Comparison of ENCODE assay signal across 2 cellular contexts in the genomic region with DNA sequence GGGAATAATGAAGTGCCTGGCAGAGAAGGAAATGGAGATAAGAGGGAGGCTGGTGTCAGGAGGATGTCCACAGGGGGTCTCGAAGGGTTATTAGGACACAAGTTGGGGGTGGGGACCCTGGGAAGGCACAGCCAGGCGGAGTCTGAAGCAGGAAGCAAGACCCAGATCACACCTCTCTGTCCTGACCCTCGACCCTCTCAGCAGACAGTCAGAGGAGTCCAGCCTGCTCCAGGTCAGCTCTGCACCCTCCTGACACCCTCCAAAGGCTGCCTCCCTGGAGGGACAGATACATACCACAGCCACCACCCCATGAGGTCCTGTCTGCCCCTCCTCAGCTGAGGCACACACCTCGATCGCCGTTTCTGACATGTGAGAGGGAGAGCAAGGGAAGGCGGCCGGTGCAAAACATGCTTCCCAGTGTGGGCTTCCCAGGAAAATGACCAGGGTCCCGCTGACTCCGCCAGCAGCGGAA.
TF ChIP-seq lines count a peak whose summit lies in the region.

No MANE protein-coding gene starts in this region.

TF ChIP-seq in GM23338, 12 proteins besides CTCF, POLR2A, EP300 and RAD21:
- TF ChIP-seq EZH2 (IDR thresholded peaks at IDR 0.05; ENCODE audit: low read depth, unreplicated experiment) (no peak), JUNB (IDR thresholded peaks at IDR 0.05; ENCODE audit: unreplicated experiment) (no peak), STAT1 (IDR thresholded peaks at IDR 0.05; ENCODE audit: unreplicated experiment) (no peak)

TF ChIP-seq in H1, 55 proteins besides CTCF, POLR2A, EP300 and RAD21:
- TF ChIP-seq, protein P1, sequence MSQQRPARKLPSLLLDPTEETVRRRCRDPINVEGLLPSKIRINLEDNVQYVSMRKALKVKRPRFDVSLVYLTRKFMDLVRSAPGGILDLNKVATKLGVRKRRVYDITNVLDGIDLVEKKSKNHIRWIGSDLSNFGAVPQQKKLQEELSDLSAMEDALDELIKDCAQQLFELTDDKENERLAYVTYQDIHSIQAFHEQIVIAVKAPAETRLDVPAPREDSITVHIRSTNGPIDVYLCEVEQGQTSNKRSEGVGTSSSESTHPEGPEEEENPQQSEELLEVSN (IDR thresholded peaks at IDR 0.05), result no peak; the same call in 1 of the 2 replicates
- no peak for TF ChIP-seq GABPA (IDR thresholded peaks at IDR 0.05; ENCODE audit: borderline replicate concordance, insufficient read depth, low read length)
- TF ChIP-seq BACH1 (IDR thresholded peaks at IDR 0.05; ENCODE audit: low read length), result no peak
- no peak for TF ChIP-seq ZNF274 (IDR thresholded peaks at IDR 0.05; ENCODE audit: borderline replicate concordance, extremely low read depth, low read length)
- TF ChIP-seq, protein P2, sequence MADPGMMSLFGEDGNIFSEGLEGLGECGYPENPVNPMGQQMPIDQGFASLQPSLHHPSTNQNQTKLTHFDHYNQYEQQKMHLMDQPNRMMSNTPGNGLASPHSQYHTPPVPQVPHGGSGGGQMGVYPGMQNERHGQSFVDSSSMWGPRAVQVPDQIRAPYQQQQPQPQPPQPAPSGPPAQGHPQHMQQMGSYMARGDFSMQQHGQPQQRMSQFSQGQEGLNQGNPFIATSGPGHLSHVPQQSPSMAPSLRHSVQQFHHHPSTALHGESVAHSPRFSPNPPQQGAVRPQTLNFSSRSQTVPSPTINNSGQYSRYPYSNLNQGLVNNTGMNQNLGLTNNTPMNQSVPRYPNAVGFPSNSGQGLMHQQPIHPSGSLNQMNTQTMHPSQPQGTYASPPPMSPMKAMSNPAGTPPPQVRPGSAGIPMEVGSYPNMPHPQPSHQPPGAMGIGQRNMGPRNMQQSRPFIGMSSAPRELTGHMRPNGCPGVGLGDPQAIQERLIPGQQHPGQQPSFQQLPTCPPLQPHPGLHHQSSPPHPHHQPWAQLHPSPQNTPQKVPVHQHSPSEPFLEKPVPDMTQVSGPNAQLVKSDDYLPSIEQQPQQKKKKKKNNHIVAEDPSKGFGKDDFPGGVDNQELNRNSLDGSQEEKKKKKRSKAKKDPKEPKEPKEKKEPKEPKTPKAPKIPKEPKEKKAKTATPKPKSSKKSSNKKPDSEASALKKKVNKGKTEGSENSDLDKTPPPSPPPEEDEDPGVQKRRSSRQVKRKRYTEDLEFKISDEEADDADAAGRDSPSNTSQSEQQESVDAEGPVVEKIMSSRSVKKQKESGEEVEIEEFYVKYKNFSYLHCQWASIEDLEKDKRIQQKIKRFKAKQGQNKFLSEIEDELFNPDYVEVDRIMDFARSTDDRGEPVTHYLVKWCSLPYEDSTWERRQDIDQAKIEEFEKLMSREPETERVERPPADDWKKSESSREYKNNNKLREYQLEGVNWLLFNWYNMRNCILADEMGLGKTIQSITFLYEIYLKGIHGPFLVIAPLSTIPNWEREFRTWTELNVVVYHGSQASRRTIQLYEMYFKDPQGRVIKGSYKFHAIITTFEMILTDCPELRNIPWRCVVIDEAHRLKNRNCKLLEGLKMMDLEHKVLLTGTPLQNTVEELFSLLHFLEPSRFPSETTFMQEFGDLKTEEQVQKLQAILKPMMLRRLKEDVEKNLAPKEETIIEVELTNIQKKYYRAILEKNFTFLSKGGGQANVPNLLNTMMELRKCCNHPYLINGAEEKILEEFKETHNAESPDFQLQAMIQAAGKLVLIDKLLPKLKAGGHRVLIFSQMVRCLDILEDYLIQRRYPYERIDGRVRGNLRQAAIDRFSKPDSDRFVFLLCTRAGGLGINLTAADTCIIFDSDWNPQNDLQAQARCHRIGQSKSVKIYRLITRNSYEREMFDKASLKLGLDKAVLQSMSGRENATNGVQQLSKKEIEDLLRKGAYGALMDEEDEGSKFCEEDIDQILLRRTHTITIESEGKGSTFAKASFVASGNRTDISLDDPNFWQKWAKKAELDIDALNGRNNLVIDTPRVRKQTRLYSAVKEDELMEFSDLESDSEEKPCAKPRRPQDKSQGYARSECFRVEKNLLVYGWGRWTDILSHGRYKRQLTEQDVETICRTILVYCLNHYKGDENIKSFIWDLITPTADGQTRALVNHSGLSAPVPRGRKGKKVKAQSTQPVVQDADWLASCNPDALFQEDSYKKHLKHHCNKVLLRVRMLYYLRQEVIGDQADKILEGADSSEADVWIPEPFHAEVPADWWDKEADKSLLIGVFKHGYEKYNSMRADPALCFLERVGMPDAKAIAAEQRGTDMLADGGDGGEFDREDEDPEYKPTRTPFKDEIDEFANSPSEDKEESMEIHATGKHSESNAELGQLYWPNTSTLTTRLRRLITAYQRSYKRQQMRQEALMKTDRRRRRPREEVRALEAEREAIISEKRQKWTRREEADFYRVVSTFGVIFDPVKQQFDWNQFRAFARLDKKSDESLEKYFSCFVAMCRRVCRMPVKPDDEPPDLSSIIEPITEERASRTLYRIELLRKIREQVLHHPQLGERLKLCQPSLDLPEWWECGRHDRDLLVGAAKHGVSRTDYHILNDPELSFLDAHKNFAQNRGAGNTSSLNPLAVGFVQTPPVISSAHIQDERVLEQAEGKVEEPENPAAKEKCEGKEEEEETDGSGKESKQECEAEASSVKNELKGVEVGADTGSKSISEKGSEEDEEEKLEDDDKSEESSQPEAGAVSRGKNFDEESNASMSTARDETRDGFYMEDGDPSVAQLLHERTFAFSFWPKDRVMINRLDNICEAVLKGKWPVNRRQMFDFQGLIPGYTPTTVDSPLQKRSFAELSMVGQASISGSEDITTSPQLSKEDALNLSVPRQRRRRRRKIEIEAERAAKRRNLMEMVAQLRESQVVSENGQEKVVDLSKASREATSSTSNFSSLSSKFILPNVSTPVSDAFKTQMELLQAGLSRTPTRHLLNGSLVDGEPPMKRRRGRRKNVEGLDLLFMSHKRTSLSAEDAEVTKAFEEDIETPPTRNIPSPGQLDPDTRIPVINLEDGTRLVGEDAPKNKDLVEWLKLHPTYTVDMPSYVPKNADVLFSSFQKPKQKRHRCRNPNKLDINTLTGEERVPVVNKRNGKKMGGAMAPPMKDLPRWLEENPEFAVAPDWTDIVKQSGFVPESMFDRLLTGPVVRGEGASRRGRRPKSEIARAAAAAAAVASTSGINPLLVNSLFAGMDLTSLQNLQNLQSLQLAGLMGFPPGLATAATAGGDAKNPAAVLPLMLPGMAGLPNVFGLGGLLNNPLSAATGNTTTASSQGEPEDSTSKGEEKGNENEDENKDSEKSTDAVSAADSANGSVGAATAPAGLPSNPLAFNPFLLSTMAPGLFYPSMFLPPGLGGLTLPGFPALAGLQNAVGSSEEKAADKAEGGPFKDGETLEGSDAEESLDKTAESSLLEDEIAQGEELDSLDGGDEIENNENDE (IDR thresholded peaks at IDR 0.05; ENCODE audit: insufficient replicate concordance, low read length), result no peak
- no peak for TF ChIP-seq EZH2 (IDR thresholded peaks at IDR 0.05; ENCODE audit: low read depth, low read length, severe bottlenecking)
- TF ChIP-seq RBBP5 (IDR thresholded peaks at IDR 0.05; ENCODE audit: borderline replicate concordance, low read depth, low read length), result no peak
- TF ChIP-seq, protein P3, sequence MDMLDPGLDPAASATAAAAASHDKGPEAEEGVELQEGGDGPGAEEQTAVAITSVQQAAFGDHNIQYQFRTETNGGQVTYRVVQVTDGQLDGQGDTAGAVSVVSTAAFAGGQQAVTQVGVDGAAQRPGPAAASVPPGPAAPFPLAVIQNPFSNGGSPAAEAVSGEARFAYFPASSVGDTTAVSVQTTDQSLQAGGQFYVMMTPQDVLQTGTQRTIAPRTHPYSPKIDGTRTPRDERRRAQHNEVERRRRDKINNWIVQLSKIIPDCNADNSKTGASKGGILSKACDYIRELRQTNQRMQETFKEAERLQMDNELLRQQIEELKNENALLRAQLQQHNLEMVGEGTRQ (IDR thresholded peaks at IDR 0.05; ENCODE audit: low read length), result no peak
- TF ChIP-seq EGR1 (IDR thresholded peaks at IDR 0.05; ENCODE audit: borderline replicate concordance, low read depth, low read length), result no peak
TF ChIP-seq in H1: peak in this region for 0.
